8 cellular contexts compared by ENCODE assay signal in the genomic region with DNA sequence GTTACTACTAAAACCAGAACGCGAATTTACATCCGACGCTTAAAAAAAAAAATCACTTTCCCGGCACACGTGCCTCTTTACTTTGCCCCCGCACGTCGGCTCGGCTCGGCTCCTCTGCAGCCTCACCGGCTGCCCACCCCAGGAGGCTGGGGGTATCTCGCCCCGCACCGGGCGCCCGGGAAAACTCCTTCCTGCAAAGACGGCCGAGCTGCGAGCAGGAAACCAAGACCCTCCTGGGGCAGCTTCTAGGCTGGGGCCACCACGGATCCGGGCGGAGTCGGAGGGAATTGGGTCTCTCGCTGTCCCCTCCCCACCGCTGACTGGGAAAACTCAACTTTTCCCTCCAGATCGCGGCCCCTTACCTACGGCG. TPM values are rescaled to one million over a fixed set of nuclear protein-coding genes. Genes with fewer than 3 reads are reported as not detected.
DNase-seq lines count a peak whose midpoint lies in the region; ATAC-seq, FAIRE-seq and TF ChIP-seq lines count a peak whose summit lies in the region.

No MANE protein-coding gene starts in this region.

- H4K20me1 ChIP-seq in mammary epithelial cell (ENCODE audit: insufficient read depth, low read length) (no peaks in the 10 kb centered on the region), HepG2 (ENCODE audit: insufficient read depth, low read length) (no peaks in the 10 kb centered on the region)

- WGBS in mammary epithelial cell (ENCODE audit: low coverage, missing lambda C conversion rate) = 2% methylated on average over 10 of the region's 30 CpGs
- 0% methylated on average over 11 of the region's 30 CpGs for WGBS in HepG2 (ENCODE audit: low lambda C conversion rate)
- WGBS in suprapubic skin = under 1% methylated on average over 30 of the region's 30 CpGs

- no peaks in the 10 kb centered on the region for H3K79me2 ChIP-seq in mammary epithelial cell (ENCODE audit: insufficient read depth, low read length)
- H3K79me2 ChIP-seq in HepG2 (ENCODE audit: insufficient read depth, low read length) = no peaks in the 10 kb centered on the region

- in situ Hi-C loops in mammary epithelial cell (cut with MboI; ENCODE audit: low sequenced_read_pairs in 2 of 2) = no loop called here
- in situ Hi-C loops in HepG2 (cut with HindIII; ENCODE audit: extremely low pct_ligation_motif_present, low pct_unique_long_range_greater_than_20kb) = no loop called here

- H3K9ac ChIP-seq in mammary epithelial cell (ENCODE audit: insufficient read depth, low read length) = peak overlapping the region; percentile 37
- peak overlapping the region; percentile 80 for H3K9ac ChIP-seq in HepG2 (ENCODE audit: insufficient read depth, low read depth, low read length)

- H3K4me1 ChIP-seq in mammary epithelial cell (ENCODE audit: insufficient read depth, low read length) (peaks cover 9% of the 10 kb centered on the region), HepG2 (ENCODE audit: insufficient read depth, low read length) (peaks cover 43% of the 10 kb centered on the region), suprapubic skin (peaks cover 20% of the 10 kb centered on the region)

- H3K9me3 ChIP-seq in mammary epithelial cell (replicated peaks; ENCODE audit: insufficient read depth, low read length) (no peaks in the 10 kb centered on the region), HepG2 (ENCODE audit: low read length) (no peaks in the 10 kb centered on the region), suprapubic skin (no peaks in the 10 kb centered on the region)

- peak overlapping the region; percentile 74 to 79 (median 77) for H3K4me3 ChIP-seq in mammary epithelial cell (replicated peaks in 1 of 3; ENCODE audit: insufficient read depth in 1 of 3, low read depth in 2 of 3, low read length in 3 of 3)
- H3K4me3 ChIP-seq in HepG2 (replicated peaks in 1 of 3; ENCODE audit: insufficient read depth in 1 of 3, low read depth in 2 of 3, low read length in 3 of 3) = peak overlapping the region; percentile 82 to 91 (median 85)
- H3K4me3 ChIP-seq in suprapubic skin = peak overlapping the region; percentile 76

- POLR2A ChIA-PET in HepG2 (lab: Yijun Ruan, JAX) = interaction anchor here (0.9 to 1.4 kb wide), 8 partner anchors 13 to 42 kb away, joined by 3 to 8 read pairs (median 4); a partner anchor contains a TSS

- peak; percentile 33 for ATAC-seq in HepG2

- H2AFZ ChIP-seq in mammary epithelial cell (ENCODE audit: low read depth, low read length) (peak overlapping the region; percentile 91), HepG2 (ENCODE audit: low read length) (no peak overlapping the region)

- TF ChIP-seq POLR2A in HepG2 (IDR thresholded peaks at IDR 0.05; ENCODE audit: insufficient read depth in 1 of 2, low read depth in 2 of 2, low read length in 2 of 2) = no peak
- no peak for TF ChIP-seq POLR2A in suprapubic skin (IDR thresholded peaks at IDR 0.05)

- dilution Hi-C loops in mammary epithelial cell (cut with HindIII; ENCODE audit: low sequenced_read_pairs) = no loop called here

- no peak for FAIRE-seq in HepG2 (lab: Jason Lieb, UNC)

- peak overlapping the region; percentile 92 for H3K4me2 ChIP-seq in mammary epithelial cell (ENCODE audit: insufficient read depth, low read depth, low read length)
- peak overlapping the region; percentile 92 for H3K4me2 ChIP-seq in HepG2 (ENCODE audit: low read depth, low read length)

- H3K27ac ChIP-seq in mammary epithelial cell (ENCODE audit: insufficient read depth, low read depth, low read length) (peak overlapping the region; percentile 13), HepG2 (ENCODE audit: extremely low read length, insufficient read depth, low read length) (peak overlapping the region; percentile 79), suprapubic skin (peak overlapping the region; percentile 76)

- TF ChIP-seq CTCF in mammary epithelial cell (conservative IDR thresholded peaks at IDR 0.05 in 1 of 2, IDR thresholded peaks at IDR 0.05 in 1 of 2; ENCODE audit: extremely low read depth in 1 of 2, insufficient read depth in 1 of 2, low read depth in 1 of 2, low read length in 2 of 2) = no peak
- TF ChIP-seq CTCF in HepG2 (CRISPR knock-in tag; IDR thresholded peaks at IDR 0.05) = no peak
- TF ChIP-seq CTCF in suprapubic skin (IDR thresholded peaks at IDR 0.05) = no peak

- intact Hi-C loops in mammary epithelial cell (cut with micrococcal nuclease) (loop anchor here (2.0 kb wide), 1 partner anchor 50 kb away; no protein-coding TSS in a partner anchor), HepG2 (cut with micrococcal nuclease; ENCODE audit: unreplicated experiment) (loop anchor here (1.0 to 5.0 kb wide), 2 partner anchors 42 to 226 kb away; a partner anchor contains a TSS)

- peak; percentile 12 for DNase-seq in activated CD4-positive, alpha-beta T cell treated with anti-CD3 and anti-CD28 coated beads for 48 hours
- DNase-seq in activated CD4-positive, alpha-beta T cell treated with anti-CD3 and anti-CD28 coated beads, Interleukin-2, amount 50 U/mL, for 4 hours = no peak
- DNase-seq in NCI-H2171 (lab: John Stamatoyannopoulos, UW) = peak; percentile 10
- DNase-seq in mammary epithelial cell = no peak
- no peak for DNase-seq in HepG2 (ENCODE audit: low spot score)
- DNase-seq in suprapubic skin (ENCODE audit: low spot score in 2 of 2) = peak; percentile 69 to 79
- no peak for DNase-seq in GOT3 (lab: John Stamatoyannopoulos, UW)
- no peak for DNase-seq in SKM-1 (lab: John Stamatoyannopoulos, UW; ENCODE audit: unreplicated experiment)

- TF ChIP-seq EP300 in HepG2 (IDR thresholded peaks at IDR 0.05; ENCODE audit: low read depth in 2 of 2, low read length in 2 of 2) = no peak
- no peak for TF ChIP-seq EP300 in HepG2 (CRISPR knock-in tag; IDR thresholded peaks at IDR 0.05; ENCODE audit: borderline replicate concordance)
- no peak for TF ChIP-seq EP300 in suprapubic skin (IDR thresholded peaks at IDR 0.05)

- no peaks in the 10 kb centered on the region for H3K36me3 ChIP-seq in mammary epithelial cell (ENCODE audit: insufficient read depth, low read length)
- no peaks in the 10 kb centered on the region; a peak in 1 of 5 replicates for H3K36me3 ChIP-seq in HepG2 (replicated peaks in 1 of 2; ENCODE audit: control insufficient read depth in 1 of 2, insufficient read depth in 2 of 2, low read length in 2 of 2)
- no peaks in the 10 kb centered on the region for H3K36me3 ChIP-seq in suprapubic skin

- TF ChIP-seq RAD21 in HepG2 (CRISPR knock-in tag; IDR thresholded peaks at IDR 0.05) = no peak

- no TSS peak for BruUV-seq in mammary epithelial cell (replicated peaks; lab: Mats Ljungman, UMichigan)
- BruUV-seq in HepG2 (replicated peaks; lab: Mats Ljungman, UMichigan) = no TSS peak

- no peaks in the 10 kb centered on the region for H3K27me3 ChIP-seq in mammary epithelial cell (ENCODE audit: insufficient read depth, low read length)
- H3K27me3 ChIP-seq in HepG2 (ENCODE audit: control insufficient read depth in 1 of 2, insufficient read depth in 2 of 2, low read length in 2 of 2) = no peaks in the 10 kb centered on the region
- H3K27me3 ChIP-seq in suprapubic skin = no peaks in the 10 kb centered on the region

- CTCF ChIA-PET in mammary epithelial cell (lab: Charles Lee; ENCODE audit: low non-redundant PET) = interaction anchor here (0.7 kb wide), 1 partner anchor 274 kb away, joined by 7 read pairs; no protein-coding TSS in a partner anchor
- CTCF ChIA-PET in HepG2 (lab: Yijun Ruan, JAX; ENCODE audit: low intra/inter-chr PET ratio, low total read pairs) = no interaction called here

RNA-seq across cellular contexts. Expression of a gene that starts 0.6 kb away (rescaled TPM):
- total RNA-seq in mammary epithelial cell (10 to 100 TPM; 11.3 to 16.8 TPM), HepG2 (2016; rRNA removed; fragmentation: Illumina TruSeq; extraction: Trizol) (35.6 and 42.5 TPM in 2 replicates), suprapubic skin (10 to 100 TPM; 20.4 to 25.9 (median 23.6) TPM)
- polyA plus RNA-seq in mammary epithelial cell (9.3 TPM), HepG2 (2011; rRNA removed) (25.6 and 28.6 TPM in 2 replicates)
- polyA minus RNA-seq in mammary epithelial cell = 31.3 TPM
- total RNA-seq in HepG2 (2016; cell fraction: cytosol; rRNA removed; fragmentation: Illumina TruSeq; extraction: Trizol; ENCODE audit: low read depth) = 41.4 and 41.9 TPM in 2 replicates
- total RNA-seq in HepG2 (2016; cell fraction: insoluble cytoplasmic fraction; rRNA removed; fragmentation: Illumina TruSeq; extraction: Trizol) = 29.0 and 43.3 TPM in 2 replicates
- 61.2 and 66.1 TPM in 2 replicates for total RNA-seq in HepG2 (2016; cell fraction: membrane; rRNA removed; fragmentation: Illumina TruSeq; extraction: Trizol)
- total RNA-seq in HepG2 (2016; cell fraction: nucleus; rRNA removed; fragmentation: Illumina TruSeq; extraction: Trizol) = 32.5 and 36.1 TPM in 2 replicates
- 14.4 and 18.0 TPM in 2 replicates for polyA plus RNA-seq in HepG2 (2011; cell fraction: cytosol; rRNA removed)
- polyA plus RNA-seq in HepG2 (2011; cell fraction: nucleus; rRNA removed) = 31.1 and 32.4 TPM in 2 replicates
- 17.8 and 18.7 TPM in 2 replicates for polyA plus RNA-seq in HepG2 (2012)
- 37.2 and 39.4 TPM in 2 replicates for polyA plus RNA-seq in HepG2 (2016; cell fraction: cytosol; fragmentation: Illumina TruSeq; extraction: Trizol; ENCODE audit: low read depth)
- polyA plus RNA-seq in HepG2 (2016; cell fraction: insoluble cytoplasmic fraction; fragmentation: Illumina TruSeq; extraction: Trizol; ENCODE audit: low read depth) = 24.5 and 25.4 TPM in 2 replicates
- 41.6 and 46.3 TPM in 2 replicates for polyA plus RNA-seq in HepG2 (2016; cell fraction: membrane; fragmentation: Illumina TruSeq; extraction: Trizol; ENCODE audit: low read depth)
- polyA plus RNA-seq in HepG2 (2016; cell fraction: nucleus; fragmentation: Illumina TruSeq; extraction: Trizol; ENCODE audit: insufficient read depth, low read depth) = 44.9 and 47.7 TPM in 2 replicates
- polyA minus RNA-seq in HepG2 (2011; rRNA and poly(A)+ RNA removed; ENCODE audit: low replicate concordance) = 47.1 and 101 TPM in 2 replicates
- polyA minus RNA-seq in HepG2 (2011; cell fraction: cytosol; rRNA and poly(A)+ RNA removed) = 10.2 and 11.3 TPM in 2 replicates
- 40.0 and 44.4 TPM in 2 replicates for polyA minus RNA-seq in HepG2 (2011; cell fraction: nucleus; rRNA and poly(A)+ RNA removed)

RNA-seq across cellular contexts. Expression of a gene that starts 32.7 kb away (rescaled TPM):
- total RNA-seq in mammary epithelial cell = 100 to 1,000 TPM; 146 to 175 TPM
- polyA plus RNA-seq in mammary epithelial cell = 217 TPM
- polyA minus RNA-seq in mammary epithelial cell = 55.4 TPM
- total RNA-seq in HepG2 (2016; rRNA removed; fragmentation: Illumina TruSeq; extraction: Trizol) = 1,505 and 1,984 TPM in 2 replicates
- 232 and 262 TPM in 2 replicates for total RNA-seq in HepG2 (2016; cell fraction: cytosol; rRNA removed; fragmentation: Illumina TruSeq; extraction: Trizol; ENCODE audit: low read depth)
- 1,559 and 1,992 TPM in 2 replicates for total RNA-seq in HepG2 (2016; cell fraction: insoluble cytoplasmic fraction; rRNA removed; fragmentation: Illumina TruSeq; extraction: Trizol)
- total RNA-seq in HepG2 (2016; cell fraction: membrane; rRNA removed; fragmentation: Illumina TruSeq; extraction: Trizol) = 553 and 634 TPM in 2 replicates
- total RNA-seq in HepG2 (2016; cell fraction: nucleus; rRNA removed; fragmentation: Illumina TruSeq; extraction: Trizol) = 497 and 536 TPM in 2 replicates
- polyA plus RNA-seq in HepG2 (2011; rRNA removed) = 437 and 538 TPM in 2 replicates
- 477 and 485 TPM in 2 replicates for polyA plus RNA-seq in HepG2 (2011; cell fraction: cytosol; rRNA removed)
- 199 and 209 TPM in 2 replicates for polyA plus RNA-seq in HepG2 (2011; cell fraction: nucleus; rRNA removed)
- 511 and 820 TPM in 2 replicates for polyA plus RNA-seq in HepG2 (2012)
- 248 and 308 TPM in 2 replicates for polyA plus RNA-seq in HepG2 (2016; cell fraction: cytosol; fragmentation: Illumina TruSeq; extraction: Trizol; ENCODE audit: low read depth)
- polyA plus RNA-seq in HepG2 (2016; cell fraction: insoluble cytoplasmic fraction; fragmentation: Illumina TruSeq; extraction: Trizol; ENCODE audit: low read depth) = 2,115 and 2,133 TPM in 2 replicates
- 458 and 518 TPM in 2 replicates for polyA plus RNA-seq in HepG2 (2016; cell fraction: membrane; fragmentation: Illumina TruSeq; extraction: Trizol; ENCODE audit: low read depth)
- polyA plus RNA-seq in HepG2 (2016; cell fraction: nucleus; fragmentation: Illumina TruSeq; extraction: Trizol; ENCODE audit: insufficient read depth, low read depth) = 949 and 989 TPM in 2 replicates
- polyA minus RNA-seq in HepG2 (2011; rRNA and poly(A)+ RNA removed; ENCODE audit: low replicate concordance) = 240 and 331 TPM in 2 replicates
- 182 and 185 TPM in 2 replicates for polyA minus RNA-seq in HepG2 (2011; cell fraction: cytosol; rRNA and poly(A)+ RNA removed)
- 52.4 and 60.3 TPM in 2 replicates for polyA minus RNA-seq in HepG2 (2011; cell fraction: nucleus; rRNA and poly(A)+ RNA removed)
- 100 to 1,000 TPM; 260 to 443 (median 311) TPM for total RNA-seq in suprapubic skin

RNA-seq across cellular contexts. Expression of a gene that starts 42.2 kb away (rescaled TPM):
- total RNA-seq in mammary epithelial cell (100 to 1,000 TPM in 1 of 2 donors, 10 to 100 TPM in 1; 93.5 to 165 TPM), HepG2 (2016; rRNA removed; fragmentation: Illumina TruSeq; extraction: Trizol) (31.0 and 39.5 TPM in 2 replicates), suprapubic skin (10 to 100 TPM; 46.0 to 74.3 (median 60.7) TPM)
- polyA plus RNA-seq in mammary epithelial cell (135 TPM), HepG2 (2011; rRNA removed) (76.5 and 82.8 TPM in 2 replicates)
- 347 TPM for polyA minus RNA-seq in mammary epithelial cell
- total RNA-seq in HepG2 (2016; cell fraction: cytosol; rRNA removed; fragmentation: Illumina TruSeq; extraction: Trizol; ENCODE audit: low read depth) = 58.3 and 64.9 TPM in 2 replicates
- 32.3 and 33.3 TPM in 2 replicates for total RNA-seq in HepG2 (2016; cell fraction: insoluble cytoplasmic fraction; rRNA removed; fragmentation: Illumina TruSeq; extraction: Trizol)
- total RNA-seq in HepG2 (2016; cell fraction: membrane; rRNA removed; fragmentation: Illumina TruSeq; extraction: Trizol) = 113 and 119 TPM in 2 replicates
- total RNA-seq in HepG2 (2016; cell fraction: nucleus; rRNA removed; fragmentation: Illumina TruSeq; extraction: Trizol) = 17.3 and 21.7 TPM in 2 replicates
- polyA plus RNA-seq in HepG2 (2011; cell fraction: cytosol; rRNA removed) = 90.5 and 92.1 TPM in 2 replicates
- polyA plus RNA-seq in HepG2 (2011; cell fraction: nucleus; rRNA removed) = 33.9 and 37.1 TPM in 2 replicates
- 39.1 and 50.3 TPM in 2 replicates for polyA plus RNA-seq in HepG2 (2012)
- polyA plus RNA-seq in HepG2 (2016; cell fraction: cytosol; fragmentation: Illumina TruSeq; extraction: Trizol; ENCODE audit: low read depth) = 108 and 109 TPM in 2 replicates
- 32.4 and 39.7 TPM in 2 replicates for polyA plus RNA-seq in HepG2 (2016; cell fraction: insoluble cytoplasmic fraction; fragmentation: Illumina TruSeq; extraction: Trizol; ENCODE audit: low read depth)
- polyA plus RNA-seq in HepG2 (2016; cell fraction: membrane; fragmentation: Illumina TruSeq; extraction: Trizol; ENCODE audit: low read depth) = 111 and 130 TPM in 2 replicates
- polyA plus RNA-seq in HepG2 (2016; cell fraction: nucleus; fragmentation: Illumina TruSeq; extraction: Trizol; ENCODE audit: insufficient read depth, low read depth) = 25.3 and 27.6 TPM in 2 replicates
- polyA minus RNA-seq in HepG2 (2011; rRNA and poly(A)+ RNA removed; ENCODE audit: low replicate concordance) = 192 and 280 TPM in 2 replicates
- 89.2 and 103 TPM in 2 replicates for polyA minus RNA-seq in HepG2 (2011; cell fraction: cytosol; rRNA and poly(A)+ RNA removed)
- polyA minus RNA-seq in HepG2 (2011; cell fraction: nucleus; rRNA and poly(A)+ RNA removed) = 50.3 and 54.8 TPM in 2 replicates

Comparison
In these comparisons a context has a peak if more than half of its experiments do, and no peak if none do; other contexts are left out.
1. DNase-seq: peak in activated CD4-positive, alpha-beta T cell treated with anti-CD3 and anti-CD28 coated beads for 48 hours (single experiment), NCI-H2171 (single experiment) and suprapubic skin (2 of 2); none in activated CD4-positive, alpha-beta T cell treated with anti-CD3 and anti-CD28 coated beads, Interleukin-2, amount 50 U/mL, for 4 hours (0 of 2), mammary epithelial cell (single experiment), HepG2 (single experiment), GOT3 (single experiment) and SKM-1 (single experiment).
2. H3K27ac ChIP-seq: peak in every context shown above with its lines; median percentile 79 in HepG2; 76 in suprapubic skin; 13 in mammary epithelial cell.
3. Peak in every context shown above with its lines, with median percentiles within 50 percentile points of each other: H3K4me3 ChIP-seq.